18 cellular contexts compared by ENCODE assay signal in the genomic region with DNA sequence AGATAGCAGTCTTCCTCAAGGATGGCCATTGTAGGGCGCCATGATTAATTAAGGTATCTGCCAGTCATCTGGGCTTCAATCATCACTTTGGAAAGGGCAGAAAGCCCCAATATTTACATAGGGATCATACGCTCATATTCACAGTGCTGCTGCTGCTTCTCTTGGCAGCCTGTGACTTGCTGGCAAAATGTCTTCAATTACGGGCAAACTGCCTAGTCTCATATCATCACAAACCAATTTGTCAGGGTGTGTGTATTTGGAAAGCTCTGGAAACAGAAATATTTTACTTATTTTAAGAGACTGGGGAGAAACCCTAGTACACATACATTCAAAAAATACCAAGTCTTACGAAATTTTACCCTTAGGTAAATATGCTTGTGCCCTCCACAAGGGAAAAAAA.
DNase-seq lines count a peak whose midpoint lies in the region; ATAC-seq and TF ChIP-seq lines count a peak whose summit lies in the region.
"Had no signal": no experiment of that assay in that cellular context is flagged by ENCODE, and none has a peak within 500 bp of the region (broad histone marks: within the 10 kb centered on the region; RNA-seq: fewer than 3 reads in every experiment).

No MANE protein-coding gene starts in this region.

- WGBS in right lobe of liver (ENCODE audit: insufficient coverage, low coverage, low lambda C conversion rate, missing lambda C conversion rate), result 11% methylated on average over 4 of the region's 4 CpGs
- 21 to 33% (median 31%) methylated on average over 4 of the region's 4 CpGs for WGBS in stomach, 5 donors

- no peak for TF ChIP-seq POLR2A in right lobe of liver (IDR thresholded peaks at IDR 0.05)
- no peak for TF ChIP-seq POLR2A in stomach (IDR thresholded peaks at IDR 0.05)

- no peaks in the 10 kb centered on the region for H3K27me3 Mint-ChIP-seq in natural killer cell (ENCODE audit: low read depth in 2 of 2)

- DNase-seq in G401 (ENCODE audit: low spot score), result peak; percentile 60
- DNase-seq in NCI-H446 (lab: John Stamatoyannopoulos, UW), result peak; percentile 77 to 85
- peak; percentile 6 for DNase-seq in epithelial cell of esophagus (ENCODE audit: low read depth)
- peak in 2 of 3 donors; percentile 22 to 76 for DNase-seq in right lobe of liver
- no peak for DNase-seq in natural killer cell
- DNase-seq in stomach, result no peak
- DNase-seq in UCSD-AML1 (lab: John Stamatoyannopoulos, UW; ENCODE audit: unreplicated experiment), result no peak
- DNase-seq: activated gamma-delta T cell treated with Interleukin-2 at 50 U/mL for 16 hours, AML-193, cerebellar nuclear complex, DND-41, NCI-H1417 treated with DMSO at 0.1 percent for 48 hours, psoas muscle, SHP77 treated with DMSO at 0.1 percent for 48 hours had no signal

- ATAC-seq in right lobe of liver (peak; percentile 85 to 89 (median 86)), natural killer cell (no peak), HG03108 (IDR thresholded peaks at IDR 0.05; ENCODE audit: unreplicated experiment) (no peak)
- ATAC-seq: esophagus mucosa, GM12878, psoas muscle had no signal

- no peak overlapping the region for H3K27ac Mint-ChIP-seq in natural killer cell

- H3K27me3 ChIP-seq in right lobe of liver, result no peaks in the 10 kb centered on the region
- no peaks in the 10 kb centered on the region for H3K27me3 ChIP-seq in stomach
- H3K27me3 ChIP-seq: vagina had no signal

- TF ChIP-seq EP300 in stomach (IDR thresholded peaks at IDR 0.05), result no peak

- no peaks in the 10 kb centered on the region for H3K4me1 Mint-ChIP-seq in natural killer cell

- no peak overlapping the region for H3K4me3 Mint-ChIP-seq in natural killer cell

- intact Hi-C loops in right lobe of liver (cut with DNase I) (no loop called here), natural killer cell (cut with micrococcal nuclease) (no loop called here), stomach (cut with DNase I; ENCODE audit: low total_unique reads) (no loop called here)

- H3K36me3 Mint-ChIP-seq in natural killer cell, result no peaks in the 10 kb centered on the region

- peak overlapping the region in 1 of 3 donors; percentile 52 for H3K27ac ChIP-seq in right lobe of liver
- no peak overlapping the region for H3K27ac ChIP-seq in stomach
- H3K27ac ChIP-seq: psoas muscle, vagina had no signal

- H3K4me3 ChIP-seq in epithelial cell of esophagus (ENCODE audit: low read length) (no peak overlapping the region), right lobe of liver (no peak overlapping the region), stomach (no peak overlapping the region)
- H3K4me3 ChIP-seq: GM12878, psoas muscle, vagina had no signal

- no peaks in the 10 kb centered on the region for H3K9me3 ChIP-seq in right lobe of liver
- H3K9me3 ChIP-seq in stomach, result no peaks in the 10 kb centered on the region
- H3K9me3 ChIP-seq: psoas muscle, vagina had no signal

- in situ Hi-C loops in G401 (cut with HindIII; ENCODE audit: low sequenced_read_pairs), result no loop called here

- peaks cover 0 to 10% (median 0%) of the 10 kb centered on the region in 4 donors for H3K4me1 ChIP-seq in right lobe of liver
- H3K4me1 ChIP-seq in stomach, result peaks cover 0 to 20% (median 4%) of the 10 kb centered on the region in 4 donors
- H3K4me1 ChIP-seq: vagina had no signal

- peaks cover 6 to 8% of the 10 kb centered on the region in 2 donors for H3K9me3 Mint-ChIP-seq in natural killer cell

- TF ChIP-seq CTCF in epithelial cell of esophagus (IDR thresholded peaks at IDR 0.05; ENCODE audit: insufficient read depth, low read depth, low read length, missing control alignments), result no peak
- no peak for TF ChIP-seq CTCF in right lobe of liver (IDR thresholded peaks at IDR 0.05)
- no peak for TF ChIP-seq CTCF in natural killer cell (IDR thresholded peaks at IDR 0.05)
- TF ChIP-seq CTCF in stomach (IDR thresholded peaks at IDR 0.05), result no peak

- H3K36me3 ChIP-seq in right lobe of liver (no peaks in the 10 kb centered on the region), stomach (no peaks in the 10 kb centered on the region)
- H3K36me3 ChIP-seq: vagina had no signal

Comparison
In these comparisons a context has a peak if more than half of its experiments do, and no peak if none do; other contexts are left out.
1. DNase-seq: peak in G401 (single experiment), NCI-H446 (2 of 2), epithelial cell of esophagus (single experiment) and right lobe of liver (2 of 3); none in natural killer cell (single experiment), stomach (single experiment) and UCSD-AML1 (single experiment).
2. ATAC-seq: peak in right lobe of liver (4 of 4); none in natural killer cell (0 of 3) and HG03108 (single experiment).